ENCODE assay signal across 14 cellular contexts in the genomic region with DNA sequence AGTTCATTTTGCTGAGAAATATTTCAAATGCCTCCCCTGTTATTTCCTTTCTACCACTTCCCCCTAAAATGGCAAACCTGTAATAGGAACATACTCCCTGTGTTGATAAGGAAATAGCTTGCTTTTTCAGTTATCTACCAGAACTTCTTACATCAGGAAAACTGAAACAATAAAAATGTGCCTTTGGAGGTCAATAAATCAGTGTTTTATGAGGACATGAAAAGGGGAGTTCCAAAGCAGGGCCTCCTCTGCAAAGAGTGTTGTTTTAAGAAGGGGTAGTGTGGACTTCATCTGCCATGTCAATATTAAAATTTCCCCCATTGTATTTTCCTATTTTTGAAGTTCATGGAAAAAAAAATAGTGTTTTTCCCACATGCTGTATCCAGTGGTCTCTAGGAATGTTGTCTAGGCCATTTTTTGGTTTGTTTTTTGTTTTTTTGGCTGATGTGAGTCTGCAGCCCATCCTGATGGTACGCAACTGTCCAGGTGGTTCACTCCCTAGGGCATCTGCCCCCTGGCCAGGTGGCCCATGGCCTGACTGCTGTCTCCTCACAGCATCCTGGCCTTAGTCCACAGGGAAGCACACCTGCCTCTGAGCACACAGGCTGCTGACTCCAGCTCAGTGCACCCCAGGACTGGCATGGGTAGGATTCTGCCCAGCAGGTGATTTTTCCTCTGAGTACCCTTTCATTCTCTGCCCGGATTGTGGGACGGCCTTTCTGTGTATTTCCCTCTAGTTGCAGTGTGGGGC. TPM values are rescaled to one million over a fixed set of nuclear protein-coding genes. Genes with fewer than 3 reads are reported as not detected.
DNase-seq lines count a peak whose midpoint lies in the region; ATAC-seq and TF ChIP-seq lines count a peak whose summit lies in the region.
"Had no signal": no experiment of that assay in that cellular context is flagged by ENCODE, and none has a peak within 500 bp of the region (broad histone marks: within the 10 kb centered on the region; RNA-seq: fewer than 3 reads in every experiment).

No MANE protein-coding gene starts in this region.

- no peaks in the 10 kb centered on the region for H3K79me2 ChIP-seq in Loucy (ENCODE audit: insufficient read depth, low read length)

- H3F3A ChIP-seq in Loucy (ENCODE audit: low read depth) = no peaks in the 10 kb centered on the region

- no peaks in the 10 kb centered on the region for H3K36me3 Mint-ChIP-seq in activated CD8-positive, alpha-beta T cell treated with anti-CD3 and anti-CD28 coated beads, Interleukin-2, amount 10 ng/mL, durations not matched to agents 7 days and 5 days (ENCODE audit: low read depth)
- H3K36me3 Mint-ChIP-seq in activated CD8-positive, alpha-beta T cell treated with anti-CD3 and anti-CD28 coated beads for 36 hours (ENCODE audit: low read depth) = no peaks in the 10 kb centered on the region
- H3K36me3 Mint-ChIP-seq: activated naive CD4-positive, alpha-beta T cell treated with anti-CD3 and anti-CD28 coated beads, Interleukin-2, amount 50 U/mL, for 24 hours had no signal

- peaks cover 45% of the 10 kb centered on the region for H3K27me3 Mint-ChIP-seq in activated CD8-positive, alpha-beta T cell treated with anti-CD3 and anti-CD28 coated beads, Interleukin-2, amount 10 ng/mL, durations not matched to agents 7 days and 5 days (ENCODE audit: low read depth)
- H3K27me3 Mint-ChIP-seq in activated CD8-positive, alpha-beta T cell treated with anti-CD3 and anti-CD28 coated beads for 36 hours = peaks cover 66% of the 10 kb centered on the region

- peaks cover 41% of the 10 kb centered on the region for H3K4me1 ChIP-seq in Loucy (ENCODE audit: insufficient read depth, low read length, poor library complexity, severe bottlenecking)
- H3K4me1 ChIP-seq in colonic mucosa = peaks cover 11% of the 10 kb centered on the region
- peaks cover 41% of the 10 kb centered on the region for H3K4me1 ChIP-seq in skeletal muscle satellite cell (ENCODE audit: control insufficient read depth, insufficient read depth, low read length)

- H3K27me3 ChIP-seq in Loucy (ENCODE audit: insufficient read depth, low read length, poor library complexity, severe bottlenecking) (no peaks in the 10 kb centered on the region), colonic mucosa (peaks cover 8% of the 10 kb centered on the region), skeletal muscle satellite cell (ENCODE audit: control insufficient read depth, insufficient read depth, low read length) (peaks cover 40% of the 10 kb centered on the region)

- CTCF ChIA-PET in activated CD8-positive, alpha-beta T cell treated with anti-CD3 and anti-CD28 coated beads, Interleukin-2, amount 10 ng/mL, durations not matched to agents 7 days and 5 days (lab: Charles Lee) = interaction anchor here (1.4 to 2.3 kb wide), 3 partner anchors 92 to 255 kb away, joined by 5 to 15 read pairs (median 8); no protein-coding TSS in a partner anchor
- CTCF ChIA-PET in activated CD8-positive, alpha-beta T cell treated with anti-CD3 and anti-CD28 coated beads for 36 hours (lab: Charles Lee) = interaction anchor here (1.2 to 1.6 kb wide), 3 partner anchors 89 to 97 kb away, joined by 3 to 5 read pairs (median 3); no protein-coding TSS in a partner anchor

- H3K9me3 ChIP-seq in Loucy (ENCODE audit: insufficient read depth, low read depth, low read length) (no peaks in the 10 kb centered on the region), colonic mucosa (no peaks in the 10 kb centered on the region), skeletal muscle satellite cell (replicated peaks; ENCODE audit: low read length) (no peaks in the 10 kb centered on the region)
- H3K9me3 ChIP-seq: heart right ventricle, right atrium auricular region, upper lobe of left lung had no signal

- DNase-seq in activated CD8-positive, alpha-beta T cell treated with anti-CD3 and anti-CD28 coated beads, Interleukin-2, amount 10 ng/mL, durations not matched to agents 7 days and 5 days = no peak
- DNase-seq in activated CD8-positive, alpha-beta T cell treated with anti-CD3 and anti-CD28 coated beads for 36 hours = no peak
- DNase-seq in colonic mucosa = no peak
- DNase-seq in EL = no peak
- DNase-seq in coronary artery (ENCODE audit: low spot score) = no peak
- DNase-seq in G401 (ENCODE audit: low spot score) = no peak

- H3K4me2 ChIP-seq in Loucy (ENCODE audit: low read depth, low read length, poor library complexity, severe bottlenecking) = peak overlapping the region; percentile 27
- peak overlapping the region; percentile 32 for H3K4me2 ChIP-seq in skeletal muscle satellite cell (ENCODE audit: low read length)
- H3K4me2 ChIP-seq: KMS-11 had no signal

- no peak overlapping the region for H3K4me3 ChIP-seq in Loucy (ENCODE audit: low read length, poor library complexity, severe bottlenecking)
- H3K4me3 ChIP-seq in colonic mucosa = no peak overlapping the region
- no peak overlapping the region for H3K4me3 ChIP-seq in skeletal muscle satellite cell (ENCODE audit: low read length)
- no peak overlapping the region for H3K4me3 ChIP-seq in coronary artery
- H3K4me3 ChIP-seq: right atrium auricular region, upper lobe of left lung had no signal

- no peaks in the 10 kb centered on the region for H3K9me3 Mint-ChIP-seq in activated CD8-positive, alpha-beta T cell treated with anti-CD3 and anti-CD28 coated beads, Interleukin-2, amount 10 ng/mL, durations not matched to agents 7 days and 5 days (ENCODE audit: insufficient read depth)
- H3K9me3 Mint-ChIP-seq in activated CD8-positive, alpha-beta T cell treated with anti-CD3 and anti-CD28 coated beads for 36 hours = no peaks in the 10 kb centered on the region
- H3K9me3 Mint-ChIP-seq: activated naive CD4-positive, alpha-beta T cell treated with anti-CD3 and anti-CD28 coated beads, Interleukin-2, amount 50 U/mL, for 24 hours; naive thymus-derived CD8-positive, alpha-beta T cell had no signal

- peak overlapping the region; percentile 87 for H3K27ac ChIP-seq in colonic mucosa
- no peak overlapping the region for H3K27ac ChIP-seq in coronary artery
- H3K27ac ChIP-seq: KMS-11, upper lobe of left lung had no signal

- peak overlapping the region; percentile 49 for H3K4me3 Mint-ChIP-seq in activated CD8-positive, alpha-beta T cell treated with anti-CD3 and anti-CD28 coated beads, Interleukin-2, amount 10 ng/mL, durations not matched to agents 7 days and 5 days
- no peak overlapping the region for H3K4me3 Mint-ChIP-seq in activated CD8-positive, alpha-beta T cell treated with anti-CD3 and anti-CD28 coated beads for 36 hours
- H3K4me3 Mint-ChIP-seq: activated naive CD4-positive, alpha-beta T cell treated with anti-CD3 and anti-CD28 coated beads, Interleukin-2, amount 50 U/mL, for 24 hours had no signal

- H2AFZ ChIP-seq in Loucy (ENCODE audit: low read length) = no peak overlapping the region

- intact Hi-C loops in activated CD8-positive, alpha-beta T cell treated with anti-CD3 and anti-CD28 coated beads for 36 hours (cut with micrococcal nuclease) = no loop called here
- intact Hi-C loops in colonic mucosa (cut with DNase I) = no loop called here

- POLR2A ChIA-PET in activated CD8-positive, alpha-beta T cell treated with anti-CD3 and anti-CD28 coated beads, Interleukin-2, amount 10 ng/mL, durations not matched to agents 7 days and 5 days (lab: Charles Lee) = no interaction called here
- POLR2A ChIA-PET in activated CD8-positive, alpha-beta T cell treated with anti-CD3 and anti-CD28 coated beads for 36 hours (lab: Charles Lee) = interaction anchor here (1.5 kb wide), 1 partner anchor 10 kb away, joined by 3 read pairs; no protein-coding TSS in a partner anchor

- in situ Hi-C loops in G401 (cut with HindIII; ENCODE audit: low sequenced_read_pairs) = no loop called here

- no peaks in the 10 kb centered on the region for H3K9me2 ChIP-seq in Loucy (replicated peaks; ENCODE audit: low read depth, low read length)

- no peak for ATAC-seq in activated CD8-positive, alpha-beta T cell treated with anti-CD3 and anti-CD28 coated beads, Interleukin-2, amount 10 ng/mL, durations not matched to agents 7 days and 5 days
- ATAC-seq in activated CD8-positive, alpha-beta T cell treated with anti-CD3 and anti-CD28 coated beads for 36 hours = no peak

- peaks cover 63% of the 10 kb centered on the region for H3K4me1 Mint-ChIP-seq in activated CD8-positive, alpha-beta T cell treated with anti-CD3 and anti-CD28 coated beads, Interleukin-2, amount 10 ng/mL, durations not matched to agents 7 days and 5 days (ENCODE audit: low read depth)
- H3K4me1 Mint-ChIP-seq in activated CD8-positive, alpha-beta T cell treated with anti-CD3 and anti-CD28 coated beads for 36 hours (ENCODE audit: low read depth) = peaks cover 38% of the 10 kb centered on the region

- H3K27ac Mint-ChIP-seq in activated CD8-positive, alpha-beta T cell treated with anti-CD3 and anti-CD28 coated beads, Interleukin-2, amount 10 ng/mL, durations not matched to agents 7 days and 5 days = peak overlapping the region; percentile 83
- no peak overlapping the region for H3K27ac Mint-ChIP-seq in activated CD8-positive, alpha-beta T cell treated with anti-CD3 and anti-CD28 coated beads for 36 hours
- H3K27ac Mint-ChIP-seq: activated naive CD4-positive, alpha-beta T cell treated with anti-CD3 and anti-CD28 coated beads, Interleukin-2, amount 50 U/mL, for 24 hours had no signal

- H3K36me3 ChIP-seq in Loucy (ENCODE audit: insufficient read depth, low read length) (no peaks in the 10 kb centered on the region), colonic mucosa (no peaks in the 10 kb centered on the region), skeletal muscle satellite cell (ENCODE audit: insufficient read depth, low read length) (no peaks in the 10 kb centered on the region)
- H3K36me3 ChIP-seq: heart right ventricle, right atrium auricular region, upper lobe of left lung had no signal

- H4K20me1 ChIP-seq in Loucy (ENCODE audit: insufficient read depth, low read length, poor library complexity, severe bottlenecking) = no peaks in the 10 kb centered on the region

- TF ChIP-seq CTCF in activated CD8-positive, alpha-beta T cell treated with anti-CD3 and anti-CD28 coated beads for 36 hours (IDR thresholded peaks at IDR 0.05) = no peak
- no peak for TF ChIP-seq CTCF in Loucy (conservative IDR thresholded peaks at IDR 0.05; ENCODE audit: low read length)
- no peak for TF ChIP-seq CTCF in colonic mucosa (IDR thresholded peaks at IDR 0.05)
- TF ChIP-seq CTCF in coronary artery (IDR thresholded peaks at IDR 0.05) = no peak

- H3K9ac ChIP-seq in Loucy (ENCODE audit: low read depth, low read length, poor library complexity, severe bottlenecking) (no peak overlapping the region), colonic mucosa (ENCODE audit: low read depth in 2 of 2, low read length in 2 of 2) (peak overlapping the region; percentile 40 to 97), skeletal muscle satellite cell (ENCODE audit: low read depth, low read length) (peak overlapping the region; percentile 25)
- H3K9ac ChIP-seq: KMS-11 had no signal

RNA-seq across cellular contexts. Expression of a gene that starts 3.8 kb away (rescaled TPM):
- total RNA-seq in activated CD8-positive, alpha-beta T cell treated with anti-CD3 and anti-CD28 coated beads, Interleukin-2, amount 10 ng/mL, durations not matched to agents 7 days and 5 days = 1 to 10 TPM; 4.0 to 4.3 TPM
- 1 to 10 TPM; 7.3 to 8.0 TPM for total RNA-seq in activated CD8-positive, alpha-beta T cell treated with anti-CD3 and anti-CD28 coated beads for 36 hours
- 10 to 100 TPM; 80.6 to 86.6 TPM for total RNA-seq in colonic mucosa
- total RNA-seq in skeletal muscle satellite cell (2012; rRNA removed) = under 0.01 and 0.25 TPM in 2 replicates
- total RNA-seq in G401 (2014; rRNA removed; shearing (Covaris generic)) = 0.24 and 0.25 TPM in 2 replicates

Comparison
In these comparisons a context has a peak if more than half of its experiments do, and no peak if none do; other contexts are left out.
1. RNA of a gene that starts 3.8 kb away (total RNA-seq): 80.6 to 86.6 TPM in colonic mucosa; 7.3 to 8.0 TPM in activated CD8-positive, alpha-beta T cell treated with anti-CD3 and anti-CD28 coated beads for 36 hours, 4.0 to 4.3 TPM in activated CD8-positive, alpha-beta T cell treated with anti-CD3 and anti-CD28 coated beads, Interleukin-2, amount 10 ng/mL, durations not matched to agents 7 days and 5 days and 0.24 to 0.25 TPM in G401; every median in the first group is over 4 times any median in the second.